Comparison of ENCODE assay signal across 13 cellular contexts in genomic region chrX:140709421-140709846, GRCh38. TPM values are rescaled to one million over a fixed set of nuclear protein-coding genes. Genes with fewer than 3 reads are reported as not detected.
A peak's percentile ranks its signal among the peaks of the same experiment; 100 is the strongest.
DNase-seq lines count a peak whose midpoint lies in the region; FAIRE-seq and TF ChIP-seq lines count a peak whose summit lies in the region.
"Had no signal": no experiment of that assay in that cellular context is flagged by ENCODE, and none has a peak within 500 bp of the region (broad histone marks: within the 10 kb centered on the region; RNA-seq: fewer than 3 reads in every experiment).

TSS of gene LINC00632 (plus strand) at chrX:140709759.

- TF ChIP-seq EP300 in H1 (IDR thresholded peaks at IDR 0.05; ENCODE audit: borderline replicate concordance in 1 of 2, low read depth in 2 of 2, low read length in 2 of 2) (peak in 1 of 2 experiments; percentile 97; a peak in 2 of 3 replicates), suprapubic skin (IDR thresholded peaks at IDR 0.05) (no peak)

- no peak within 1 kb of the TSS for H3K4ac ChIP-seq in H1 (replicated peaks; ENCODE audit: insufficient read length, low read depth, low read length)
- no peak within 1 kb of the TSS for H3K4ac ChIP-seq in mesenchymal stem cell (ENCODE audit: low read depth in 1 of 2, low read length in 2 of 2)
- no peak within 1 kb of the TSS for H3K4ac ChIP-seq in trophoblast cell (ENCODE audit: low read depth, low read length)

- H3K36me3 ChIP-seq in H1 (ENCODE audit: control insufficient read depth in 2 of 4, insufficient read depth in 4 of 4, low read length in 3 of 4) (no peaks in the 10 kb centered on the region), mesenchymal stem cell (ENCODE audit: control insufficient read depth in 1 of 2, insufficient read depth in 2 of 2, low read depth in 1 of 2, low read length in 2 of 2) (no peaks in the 10 kb centered on the region), suprapubic skin (no peaks in the 10 kb centered on the region), trophoblast cell (ENCODE audit: control insufficient read depth in 1 of 2, insufficient read depth in 2 of 2, low read length in 2 of 2) (no peaks in the 10 kb centered on the region)

- H2BK20ac ChIP-seq in H1 (ENCODE audit: low read length), result no peak within 1 kb of the TSS

- CTCF ChIA-PET in H1 (lab: Charles Lee; ENCODE audit: partially characterized antibody), result interaction anchor here (0.8 to 1.5 kb wide), 3 partner anchors 9 to 200 kb away, joined by 3 to 4 read pairs (median 4); no protein-coding TSS in a partner anchor

- H2AK5ac ChIP-seq in H1 (ENCODE audit: low read depth, low read length) (no peak within 1 kb of the TSS), mesenchymal stem cell (ENCODE audit: low read length, severe bottlenecking) (no peak within 1 kb of the TSS), trophoblast cell (ENCODE audit: low read length) (no peak within 1 kb of the TSS)

- no peaks in the 10 kb centered on the region for H3K9me3 ChIP-seq in H1 (ENCODE audit: insufficient read depth in 2 of 2, low read depth in 1 of 2, low read length in 1 of 2)
- H3K9me3 ChIP-seq in mesenchymal stem cell (ENCODE audit: control insufficient read depth, low read length), result no peaks in the 10 kb centered on the region
- no peaks in the 10 kb centered on the region for H3K9me3 ChIP-seq in suprapubic skin
- no peaks in the 10 kb centered on the region for H3K9me3 ChIP-seq in trophoblast cell (ENCODE audit: insufficient read depth, low read depth, low read length)

- TF ChIP-seq POLR2A in H1 (IDR thresholded peaks at IDR 0.05; ENCODE audit: control extremely low read depth in 1 of 2, low read depth in 2 of 2, low read length in 2 of 2) (peak in 1 of 2 experiments; percentile 48; a peak in 2 of 3 replicates), suprapubic skin (IDR thresholded peaks at IDR 0.05) (no peak)

- no peaks in the 10 kb centered on the region for H4K20me1 ChIP-seq in H1 (replicated peaks in 1 of 2; ENCODE audit: control insufficient read depth in 1 of 2, insufficient read depth in 2 of 2, low read length in 2 of 2)

- H3K23ac ChIP-seq in H1 (ENCODE audit: insufficient read length) (no peak within 1 kb of the TSS), mesenchymal stem cell (ENCODE audit: low read length in 2 of 2) (no peak within 1 kb of the TSS), trophoblast cell (ENCODE audit: low read length) (no peak within 1 kb of the TSS)

- H3K56ac ChIP-seq in H1 (replicated peaks; ENCODE audit: insufficient read length, low read depth, low read length), result no peak within 1 kb of the TSS

- H3K27ac ChIP-seq in H1 (ENCODE audit: low read depth, low read length), result peak within 1 kb of the TSS; percentile 45; the same call in 1 of the 2 replicates
- H3K27ac ChIP-seq in mesenchymal stem cell (ENCODE audit: low read length, poor library complexity, severe bottlenecking), result no peak within 1 kb of the TSS
- H3K27ac ChIP-seq in suprapubic skin, result no peak within 1 kb of the TSS
- no peak within 1 kb of the TSS for H3K27ac ChIP-seq in trophoblast cell (ENCODE audit: low read depth, low read length)

- H3K23me2 ChIP-seq in H1 (ENCODE audit: low read depth, low read length), result no peaks in the 10 kb centered on the region

- H3K9ac ChIP-seq in H1 (replicated peaks in 1 of 4; ENCODE audit: extremely low read depth in 1 of 4, low read depth in 3 of 4, low read length in 3 of 4) (no peak within 1 kb of the TSS), mesenchymal stem cell (ENCODE audit: low read length) (peak within 1 kb of the TSS; percentile 54), trophoblast cell (ENCODE audit: low read length) (no peak within 1 kb of the TSS)

- peak; percentile 88 for FAIRE-seq in H1 (lab: Jason Lieb, UNC)

- no peak within 1 kb of the TSS for H4K8ac ChIP-seq in H1 (ENCODE audit: extremely low read depth, insufficient read depth, low read length)
- no peak within 1 kb of the TSS for H4K8ac ChIP-seq in mesenchymal stem cell (ENCODE audit: low read length)
- no peak within 1 kb of the TSS for H4K8ac ChIP-seq in trophoblast cell (ENCODE audit: low read depth, low read length)

- TF ChIP-seq CTCF in H1 (IDR thresholded peaks at IDR 0.05; ENCODE audit: control extremely low read depth in 1 of 3, insufficient read depth in 1 of 3, low read depth in 1 of 3, low read length in 3 of 3), result no peak
- no peak for TF ChIP-seq CTCF in suprapubic skin (IDR thresholded peaks at IDR 0.05)

- no peaks in the 10 kb centered on the region for H3K79me1 ChIP-seq in H1 (ENCODE audit: low read depth, low read length)
- H3K79me1 ChIP-seq in mesenchymal stem cell (replicated peaks; ENCODE audit: low read length, poor library complexity, severe bottlenecking), result no peaks in the 10 kb centered on the region
- peaks cover 8% of the 10 kb centered on the region for H3K79me1 ChIP-seq in trophoblast cell (ENCODE audit: low read length)

- no peaks in the 10 kb centered on the region for H3K79me2 ChIP-seq in H1 (ENCODE audit: control insufficient read depth in 1 of 2, insufficient read depth in 2 of 2, low read length in 2 of 2)
- no peaks in the 10 kb centered on the region for H3K79me2 ChIP-seq in trophoblast cell (ENCODE audit: control insufficient read depth, insufficient read depth, low read length, poor library complexity)

- H3K4me1 ChIP-seq in H1 (replicated peaks in 1 of 4; ENCODE audit: control insufficient read depth in 3 of 4, insufficient read depth in 4 of 4, low read length in 3 of 4) (no peaks in the 10 kb centered on the region), mesenchymal stem cell (ENCODE audit: control insufficient read depth, insufficient read depth, low read depth, low read length) (peaks cover 1% of the 10 kb centered on the region), suprapubic skin (no peaks in the 10 kb centered on the region), trophoblast cell (ENCODE audit: control insufficient read depth in 1 of 2, insufficient read depth in 2 of 2, low read length in 2 of 2) (peaks cover 7 to 10% of the 10 kb centered on the region in 2 experiments)

- no peak within 1 kb of the TSS for H4K12ac ChIP-seq in trophoblast cell (ENCODE audit: low read depth, low read length)

- H2BK12ac ChIP-seq in H1 (ENCODE audit: low read depth, low read length), result no peak within 1 kb of the TSS
- no peak within 1 kb of the TSS for H2BK12ac ChIP-seq in mesenchymal stem cell (ENCODE audit: low read length in 2 of 2)
- no peak within 1 kb of the TSS for H2BK12ac ChIP-seq in trophoblast cell (ENCODE audit: low read length)

- no peak within 1 kb of the TSS for H3K18ac ChIP-seq in H1 (ENCODE audit: extremely low read depth, low read length)
- no peak within 1 kb of the TSS for H3K18ac ChIP-seq in mesenchymal stem cell (ENCODE audit: low read depth in 1 of 2, low read length in 2 of 2)
- no peak within 1 kb of the TSS for H3K18ac ChIP-seq in trophoblast cell (ENCODE audit: low read length)

- H2BK120ac ChIP-seq in H1 (replicated peaks; ENCODE audit: low read depth, low read length) (no peak within 1 kb of the TSS), mesenchymal stem cell (ENCODE audit: low read depth, low read length) (no peak within 1 kb of the TSS), trophoblast cell (ENCODE audit: insufficient read depth, low read length, poor library complexity) (no peak within 1 kb of the TSS)

- no peak within 1 kb of the TSS for H3K14ac ChIP-seq in H1 (ENCODE audit: insufficient read length)
- H3K14ac ChIP-seq in mesenchymal stem cell (ENCODE audit: low read length in 2 of 2), result no peak within 1 kb of the TSS
- H3K14ac ChIP-seq in trophoblast cell (ENCODE audit: low read length), result no peak within 1 kb of the TSS

- DNase-seq in NCI-H1417 treated with DMSO at 0.1 percent for 48 hours (lab: John Stamatoyannopoulos, UW) (peak; percentile 21), H1 (ENCODE audit: low read depth in 1 of 2, low spot score in 2 of 2) (no peak), mesenchymal stem cell (peak; percentile 30), suprapubic skin (ENCODE audit: low spot score in 2 of 2) (no peak), NCI-H1694 (lab: John Stamatoyannopoulos, UW) (no peak), 8988T (no peak), amniotic stem cell (lab: John Stamatoyannopoulos, UW) (no peak), trophoblast cell (no peak)
- DNase-seq: activated CD4-positive, alpha-beta T cell treated with anti-CD3 and anti-CD28 coated beads, Interleukin-2, amount 50 U/mL, for 1 hour; DND-41; effector CD4-positive, alpha-beta T cell; MV-4-11; RPMI8226 had no signal

- TF ChIP-seq RAD21 in H1 (IDR thresholded peaks at IDR 0.05 in 1 of 2, conservative IDR thresholded peaks at IDR 0.05 in 1 of 2; ENCODE audit: low read depth in 2 of 2, low read length in 2 of 2), result no peak

- no peak within 1 kb of the TSS for H4K5ac ChIP-seq in H1 (ENCODE audit: insufficient read length, low read depth, low read length)

- H2BK15ac ChIP-seq in H1 (ENCODE audit: low read length), result no peak within 1 kb of the TSS
- no peak within 1 kb of the TSS for H2BK15ac ChIP-seq in mesenchymal stem cell (ENCODE audit: low read depth, poor library complexity, severe bottlenecking)

- H2BK5ac ChIP-seq in H1 (ENCODE audit: low read depth, low read length) (no peak within 1 kb of the TSS), mesenchymal stem cell (ENCODE audit: low read depth, low read length, poor library complexity, severe bottlenecking) (no peak within 1 kb of the TSS), trophoblast cell (ENCODE audit: low read depth, low read length, poor library complexity) (no peak within 1 kb of the TSS)

- 11% methylated on average over 3 of the region's 3 CpGs; no CpG with 5 or more reads in 1 of the 2 experiments for WGBS in H1 (ENCODE audit: extremely low coverage in 1 of 2, insufficient coverage in 1 of 2, insufficient read length in 1 of 2, insufficient replicate concordance in 2 of 2, low coverage in 1 of 2, low lambda C conversion rate in 2 of 2, missing lambda C conversion rate in 1 of 2), 2 experiments
- 17% methylated on average over 3 of the region's 3 CpGs for WGBS in mesenchymal stem cell
- WGBS in suprapubic skin, result 65% methylated on average over 3 of the region's 3 CpGs
- WGBS in trophoblast cell (ENCODE audit: extremely low coverage, insufficient coverage, insufficient read length), result no CpG with 5 or more reads among the region's 3 CpGs

- peak within 1 kb of the TSS; percentile 85; the same call in 1 of the 2 replicates for H2AFZ ChIP-seq in H1 (ENCODE audit: low read length)
- no peak within 1 kb of the TSS for H2AFZ ChIP-seq in mesenchymal stem cell (ENCODE audit: low read depth, low read length)
- H2AFZ ChIP-seq in trophoblast cell (ENCODE audit: insufficient read depth, low read length, poor library complexity), result no peak within 1 kb of the TSS

- peak within 1 kb of the TSS in 1 of 2 experiments; percentile 57; a peak in 1 of 4 replicates for H3K4me2 ChIP-seq in H1 (ENCODE audit: insufficient read depth in 1 of 2, low read depth in 2 of 2, low read length in 2 of 2)
- no peak within 1 kb of the TSS for H3K4me2 ChIP-seq in mesenchymal stem cell (ENCODE audit: low read length, poor library complexity, severe bottlenecking)
- H3K4me2 ChIP-seq in trophoblast cell (ENCODE audit: low read length), result no peak within 1 kb of the TSS

- POLR2A ChIA-PET in H1 (lab: Charles Lee; ENCODE audit: partially characterized antibody), result no interaction called here

- H3K27me3 ChIP-seq in H1 (replicated peaks in 1 of 4; ENCODE audit: control insufficient read depth in 3 of 4, extremely low read depth in 1 of 4, insufficient read depth in 3 of 4, low read length in 3 of 4) (no peaks in the 10 kb centered on the region; a peak in 1 of 7 replicates), mesenchymal stem cell (ENCODE audit: control insufficient read depth in 1 of 2, insufficient read depth in 1 of 2, low read length in 2 of 2) (peaks cover 0 to 8% of the 10 kb centered on the region in 2 experiments), suprapubic skin (no peaks in the 10 kb centered on the region), trophoblast cell (ENCODE audit: insufficient read depth, low read length) (no peaks in the 10 kb centered on the region)

- peak within 1 kb of the TSS in 1 of 4 experiments; percentile 52; a peak in 2 of 8 replicates for H3K4me3 ChIP-seq in H1 (ENCODE audit: extremely low read depth in 1 of 4, insufficient read depth in 2 of 4, low read depth in 3 of 4, low read length in 4 of 4)
- no peak within 1 kb of the TSS for H3K4me3 ChIP-seq in mesenchymal stem cell (ENCODE audit: insufficient read depth in 1 of 2, low read depth in 1 of 2, low read length in 2 of 2)
- H3K4me3 ChIP-seq in suprapubic skin, result no peak within 1 kb of the TSS
- H3K4me3 ChIP-seq in trophoblast cell (ENCODE audit: low read depth, low read length), result no peak within 1 kb of the TSS

- no peak within 1 kb of the TSS for H4K91ac ChIP-seq in H1 (replicated peaks; ENCODE audit: insufficient read length, low read length)
- no peak within 1 kb of the TSS for H4K91ac ChIP-seq in mesenchymal stem cell (ENCODE audit: low read length)
- no peak within 1 kb of the TSS for H4K91ac ChIP-seq in trophoblast cell (ENCODE audit: low read depth, low read length)

RNA-seq across cellular contexts. Expression of gene LINC00632, which starts in this region (rescaled TPM):
- total RNA-seq in H1 (2021; fragmentation: NEBNext Ultra II Directional; extraction: Animal tissue kit (Norgen Biotek cat#: 25700)), result 85.1 and 89.0 TPM in 2 replicates
- 14.3 and 24.5 TPM in 2 replicates for polyA plus RNA-seq in H1 (2011; rRNA removed)
- 32.6 TPM for polyA plus RNA-seq in H1 (2011; cell fraction: cytosol; rRNA removed)
- 20.6 TPM for polyA plus RNA-seq in H1 (2011; cell fraction: nucleus; rRNA removed)
- 5.7 to 7.0 TPM (median 6.4 TPM) in 4 replicates for polyA plus RNA-seq in H1 (2012, experiment 1 of 2)
- polyA plus RNA-seq in H1 (2012, experiment 2 of 2), result 1.5 TPM
- polyA plus RNA-seq in H1 (2013, experiment 1 of 2), result 11.3 TPM
- polyA plus RNA-seq in H1 (2013, experiment 2 of 2), result 11.8 TPM
- polyA minus RNA-seq in H1 (2011; rRNA and poly(A)+ RNA removed), result 25.5 and 32.8 TPM in 2 replicates
- polyA minus RNA-seq in H1 (2011; cell fraction: cytosol; rRNA and poly(A)+ RNA removed), result 18.1 TPM
- 50.8 TPM for polyA minus RNA-seq in H1 (2011; cell fraction: nucleus; rRNA and poly(A)+ RNA removed)
- polyA plus RNA-seq in mesenchymal stem cell (2013, experiment 1 of 2), result 73.7 TPM
- 75.8 TPM for polyA plus RNA-seq in mesenchymal stem cell (2013, experiment 2 of 2)
- total RNA-seq in suprapubic skin, result 100 to 1,000 TPM in 2 of 4 donors, 10 to 100 TPM in 2; 95.8 to 250 (median 154) TPM
- 18.8 and 19.2 TPM in 2 replicates for polyA plus RNA-seq in trophoblast cell (2013)

Comparison
In these comparisons a context has a peak if more than half of its experiments do, and no peak if none do; other contexts are left out.
1. DNase-seq: peak in NCI-H1417 treated with DMSO at 0.1 percent for 48 hours (single experiment) and mesenchymal stem cell (single experiment); none in H1 (0 of 2), suprapubic skin (0 of 2), NCI-H1694 (single experiment), 8988T (single experiment), amniotic stem cell (single experiment) and trophoblast cell (0 of 2).